ENCODE assay signal across 18 cellular contexts in the genomic region with DNA sequence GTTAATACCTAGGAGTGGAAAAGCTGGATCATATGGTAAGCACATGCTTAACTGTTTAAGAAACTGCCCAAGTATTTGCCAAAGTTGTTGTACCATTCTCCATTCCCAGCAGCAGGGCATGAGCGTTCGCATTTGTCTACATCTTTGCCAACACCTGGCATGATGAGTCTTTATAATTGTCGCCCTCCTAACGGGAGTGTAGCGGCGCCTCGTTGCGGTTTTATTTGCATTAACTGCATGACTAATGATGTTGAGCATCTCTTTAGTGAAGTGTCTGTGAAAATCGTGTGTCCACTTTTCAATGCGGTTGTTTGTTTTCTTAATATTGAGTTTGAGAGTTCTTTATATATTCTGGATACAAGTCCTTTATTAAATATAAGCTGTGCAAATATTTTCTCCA.
DNase-seq lines count a peak whose midpoint lies in the region; ATAC-seq and TF ChIP-seq lines count a peak whose summit lies in the region.
"Had no signal": no experiment of that assay in that cellular context is flagged by ENCODE, and none has a peak within 500 bp of the region (broad histone marks: within the 10 kb centered on the region; RNA-seq: fewer than 3 reads in every experiment).

No MANE protein-coding gene starts in this region.

- ATAC-seq in left colon (no peak), GM18907 (IDR thresholded peaks at IDR 0.05; ENCODE audit: unreplicated experiment) (no peak)
- ATAC-seq: activated naive CD4-positive, alpha-beta T cell treated with anti-CD3 and anti-CD28 coated beads, Interleukin-2, amount 50 U/mL, for 72 hours had no signal

- no peak overlapping the region for H2AFZ ChIP-seq in OCI-LY1 (ENCODE audit: low read length)

- peaks cover 18% of the 10 kb centered on the region for H3K4me1 ChIP-seq in OCI-LY1 (ENCODE audit: insufficient read depth, low read length, severe bottlenecking)
- no peaks in the 10 kb centered on the region for H3K4me1 ChIP-seq in rectal smooth muscle tissue (ENCODE audit: control insufficient read depth, insufficient read depth, low read length)
- H3K4me1 ChIP-seq: upper lobe of left lung had no signal

- H3K27ac ChIP-seq in OCI-LY1 (ENCODE audit: low read depth, low read length, poor library complexity, severe bottlenecking) = peak overlapping the region; percentile 77
- H3K27ac ChIP-seq in rectal smooth muscle tissue (ENCODE audit: low read depth, low read length) = peak overlapping the region; percentile 14
- H3K27ac ChIP-seq: spleen, upper lobe of left lung had no signal

- H3K9ac ChIP-seq in OCI-LY1 (ENCODE audit: low read length) = no peak overlapping the region
- H3K9ac ChIP-seq in rectal smooth muscle tissue (ENCODE audit: low read length) = no peak overlapping the region

- TF ChIP-seq CTCF in GM12865 (IDR thresholded peaks at IDR 0.05; ENCODE audit: insufficient read depth, low read depth, low read length, missing control alignments) (no peak), OCI-LY1 (IDR thresholded peaks at IDR 0.05; ENCODE audit: low read length) (no peak)

- H3K79me2 ChIP-seq in OCI-LY1 (ENCODE audit: insufficient read depth, low read length) = no peaks in the 10 kb centered on the region

- H3K36me3 ChIP-seq in OCI-LY1 (ENCODE audit: insufficient read depth, low read length) (peaks cover 46% of the 10 kb centered on the region), rectal smooth muscle tissue (ENCODE audit: control insufficient read depth, insufficient read depth, low read length) (no peaks in the 10 kb centered on the region)
- H3K36me3 ChIP-seq: spleen, upper lobe of left lung had no signal

- H3K9me3 ChIP-seq in OCI-LY1 (ENCODE audit: low read length) = peaks cover 7% of the 10 kb centered on the region
- H3K9me3 ChIP-seq: spleen, upper lobe of left lung had no signal

- no peaks in the 10 kb centered on the region for H3F3A ChIP-seq in OCI-LY1 (ENCODE audit: insufficient read depth, low read length)

- no peaks in the 10 kb centered on the region for H3K27me3 ChIP-seq in OCI-LY1 (ENCODE audit: insufficient read depth, low read length)
- no peaks in the 10 kb centered on the region for H3K27me3 ChIP-seq in rectal smooth muscle tissue (ENCODE audit: control insufficient read depth, insufficient read depth, low read length)
- H3K27me3 ChIP-seq: spleen, upper lobe of left lung had no signal

- H3K4me3 ChIP-seq in GM12865 (ENCODE audit: low read depth, low read length) (no peak overlapping the region), OCI-LY1 (ENCODE audit: low read depth, low read length, poor library complexity, severe bottlenecking) (no peak overlapping the region), rectal smooth muscle tissue (ENCODE audit: low read length) (no peak overlapping the region)
- H3K4me3 ChIP-seq: lung, spleen, upper lobe of left lung had no signal

- DNase-seq in GM12865 (ENCODE audit: low read depth) = peak; percentile 30
- peak; percentile 56 for DNase-seq in NCI-H2029 (lab: John Stamatoyannopoulos, UW)
- DNase-seq in left colon = no peak
- no peak for DNase-seq in cerebellar cortex (ENCODE audit: low spot score)
- DNase-seq: activated CD4-positive, CD25-positive, alpha-beta regulatory T cell treated with anti-CD3 and anti-CD28 coated beads, Interleukin-2, amount 50 U/mL, for 72 hours; CD8-positive, alpha-beta memory T cell; effector CD4-positive, alpha-beta T cell; GOT3; hypothalamus; NCI-H1930; nucleus accumbens; spleen; upper lobe of left lung had no signal

- H4K20me1 ChIP-seq in OCI-LY1 (ENCODE audit: insufficient read depth, low read length) = no peaks in the 10 kb centered on the region

- no peak overlapping the region; the same call in 1 of the 2 replicates for H3K4me2 ChIP-seq in OCI-LY1 (ENCODE audit: low read length)

- no peaks in the 10 kb centered on the region for H3K9me2 ChIP-seq in OCI-LY1 (ENCODE audit: low read depth, low read length)

- intact Hi-C loops in left colon (cut with DNase I, micrococcal nuclease) = no loop called here

Comparison
In these comparisons a context has a peak if more than half of its experiments do, and no peak if none do; other contexts are left out.
1. DNase-seq: peak in GM12865 (single experiment) and NCI-H2029 (single experiment); none in left colon (0 of 2) and cerebellar cortex (single experiment).